ENCODE assay signal across 1 cellular context in the genomic region with DNA sequence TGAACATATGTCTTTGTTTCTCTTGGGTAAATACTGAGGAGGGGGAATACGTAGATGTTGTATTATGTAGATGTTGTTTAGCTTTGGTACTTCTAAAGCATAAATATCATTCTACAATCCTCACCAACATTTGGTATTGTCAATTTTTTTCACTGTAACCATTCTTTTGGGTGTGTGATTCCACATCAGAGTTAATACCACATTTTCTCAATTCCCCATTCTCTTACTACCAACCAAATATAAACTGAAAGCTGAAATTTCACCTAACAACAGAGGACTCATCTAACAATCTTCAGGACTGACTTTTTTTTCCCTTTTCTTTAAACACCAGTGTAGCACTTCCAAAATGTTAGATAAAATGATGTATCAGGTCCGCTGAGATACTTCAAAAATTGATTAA.
TF ChIP-seq lines count a peak whose summit lies in the region.

No MANE protein-coding gene starts in this region.

TF ChIP-seq in GM12878, 131 proteins besides CTCF, POLR2A, EP300 and RAD21 (continued from another document and continues in another):
- TF ChIP-seq SRF (IDR thresholded peaks at IDR 0.05; ENCODE audit: low read depth in 2 of 2, low read length in 2 of 2) (no peak), HDAC6 (IDR thresholded peaks at IDR 0.05; ENCODE audit: unreplicated experiment) (no peak), MTA3 (IDR thresholded peaks at IDR 0.05; ENCODE audit: borderline replicate concordance, low read length) (no peak), ZNF24 (IDR thresholded peaks at IDR 0.05) (0 out of 2 replicates have a peak, but pooled peaks have one; percentile 18), RCOR1 (conservative IDR thresholded peaks at IDR 0.05; ENCODE audit: low read depth, low read length) (no peak), BACH1 (IDR thresholded peaks at IDR 0.05; ENCODE audit: borderline replicate concordance) (no peak), ZNF622 (IDR thresholded peaks at IDR 0.05) (no peak), MXI1 (IDR thresholded peaks at IDR 0.05; ENCODE audit: low read depth, low read length) (no peak), SMAD5 (IDR thresholded peaks at IDR 0.05; ENCODE audit: low read depth) (no peak), SUZ12 (IDR thresholded peaks at IDR 0.05; ENCODE audit: unreplicated experiment) (no peak), RBBP5 (conservative IDR thresholded peaks at IDR 0.05) (no peak), MEF2A (IDR thresholded peaks at IDR 0.05; ENCODE audit: insufficient read depth, low read depth, low read length) (no peak), MTA2 (IDR thresholded peaks at IDR 0.05; ENCODE audit: low read depth) (peak; percentile 39; the same call in 1 of the 2 replicates), RFX5 (IDR thresholded peaks at IDR 0.05; ENCODE audit: low read depth, low read length) (peak; percentile 90), IKZF2 (IDR thresholded peaks at IDR 0.05) (peak; percentile 34 to 35; a peak in 2 of 4 replicates), CHD2 (IDR thresholded peaks at IDR 0.05; ENCODE audit: borderline replicate concordance, low read depth, low read length) (no peak), MYC (IDR thresholded peaks at IDR 0.05; ENCODE audit: insufficient read depth, insufficient read length, insufficient replicate concordance, low read length, severe bottlenecking) (no peak), SREBF2 (IDR thresholded peaks at IDR 0.05; ENCODE audit: low read length) (no peak), ESRRA (IDR thresholded peaks at IDR 0.05; ENCODE audit: low read length) (no peak), SMARCA5 (IDR thresholded peaks at IDR 0.05) (peak; percentile 68; the same call in 1 of the 2 replicates), BHLHE40 (IDR thresholded peaks at IDR 0.05; ENCODE audit: borderline replicate concordance in 1 of 2, low read depth in 2 of 2, low read length in 1 of 2) (no peak), HCFC1 (IDR thresholded peaks at IDR 0.05; ENCODE audit: low read length) (no peak), SPI1 (IDR thresholded peaks at IDR 0.05; ENCODE audit: borderline replicate concordance, insufficient read depth, low read depth, low read length) (peak; percentile 73), ZNF384 (IDR thresholded peaks at IDR 0.05; ENCODE audit: borderline replicate concordance, low read depth, low read length) (peak; percentile 56; the same call in 1 of the 2 replicates), BMI1 (IDR thresholded peaks at IDR 0.05; ENCODE audit: borderline replicate concordance) (no peak), PML (IDR thresholded peaks at IDR 0.05; ENCODE audit: low read length) (no peak), STAT3 (IDR thresholded peaks at IDR 0.05; ENCODE audit: low read depth, low read length) (no peak), ZNF207 (IDR thresholded peaks at IDR 0.05; ENCODE audit: borderline replicate concordance) (no peak), NR2F1 (conservative IDR thresholded peaks at IDR 0.05) (no peak), SP1 (IDR thresholded peaks at IDR 0.05; ENCODE audit: low read depth, low read length) (no peak)
- TF ChIP-seq, protein P1, sequence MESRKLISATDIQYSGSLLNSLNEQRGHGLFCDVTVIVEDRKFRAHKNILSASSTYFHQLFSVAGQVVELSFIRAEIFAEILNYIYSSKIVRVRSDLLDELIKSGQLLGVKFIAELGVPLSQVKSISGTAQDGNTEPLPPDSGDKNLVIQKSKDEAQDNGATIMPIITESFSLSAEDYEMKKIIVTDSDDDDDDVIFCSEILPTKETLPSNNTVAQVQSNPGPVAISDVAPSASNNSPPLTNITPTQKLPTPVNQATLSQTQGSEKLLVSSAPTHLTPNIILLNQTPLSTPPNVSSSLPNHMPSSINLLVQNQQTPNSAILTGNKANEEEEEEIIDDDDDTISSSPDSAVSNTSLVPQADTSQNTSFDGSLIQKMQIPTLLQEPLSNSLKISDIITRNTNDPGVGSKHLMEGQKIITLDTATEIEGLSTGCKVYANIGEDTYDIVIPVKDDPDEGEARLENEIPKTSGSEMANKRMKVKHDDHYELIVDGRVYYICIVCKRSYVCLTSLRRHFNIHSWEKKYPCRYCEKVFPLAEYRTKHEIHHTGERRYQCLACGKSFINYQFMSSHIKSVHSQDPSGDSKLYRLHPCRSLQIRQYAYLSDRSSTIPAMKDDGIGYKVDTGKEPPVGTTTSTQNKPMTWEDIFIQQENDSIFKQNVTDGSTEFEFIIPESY (IDR thresholded peaks at IDR 0.05), result no peak
- TF ChIP-seq, protein P2, sequence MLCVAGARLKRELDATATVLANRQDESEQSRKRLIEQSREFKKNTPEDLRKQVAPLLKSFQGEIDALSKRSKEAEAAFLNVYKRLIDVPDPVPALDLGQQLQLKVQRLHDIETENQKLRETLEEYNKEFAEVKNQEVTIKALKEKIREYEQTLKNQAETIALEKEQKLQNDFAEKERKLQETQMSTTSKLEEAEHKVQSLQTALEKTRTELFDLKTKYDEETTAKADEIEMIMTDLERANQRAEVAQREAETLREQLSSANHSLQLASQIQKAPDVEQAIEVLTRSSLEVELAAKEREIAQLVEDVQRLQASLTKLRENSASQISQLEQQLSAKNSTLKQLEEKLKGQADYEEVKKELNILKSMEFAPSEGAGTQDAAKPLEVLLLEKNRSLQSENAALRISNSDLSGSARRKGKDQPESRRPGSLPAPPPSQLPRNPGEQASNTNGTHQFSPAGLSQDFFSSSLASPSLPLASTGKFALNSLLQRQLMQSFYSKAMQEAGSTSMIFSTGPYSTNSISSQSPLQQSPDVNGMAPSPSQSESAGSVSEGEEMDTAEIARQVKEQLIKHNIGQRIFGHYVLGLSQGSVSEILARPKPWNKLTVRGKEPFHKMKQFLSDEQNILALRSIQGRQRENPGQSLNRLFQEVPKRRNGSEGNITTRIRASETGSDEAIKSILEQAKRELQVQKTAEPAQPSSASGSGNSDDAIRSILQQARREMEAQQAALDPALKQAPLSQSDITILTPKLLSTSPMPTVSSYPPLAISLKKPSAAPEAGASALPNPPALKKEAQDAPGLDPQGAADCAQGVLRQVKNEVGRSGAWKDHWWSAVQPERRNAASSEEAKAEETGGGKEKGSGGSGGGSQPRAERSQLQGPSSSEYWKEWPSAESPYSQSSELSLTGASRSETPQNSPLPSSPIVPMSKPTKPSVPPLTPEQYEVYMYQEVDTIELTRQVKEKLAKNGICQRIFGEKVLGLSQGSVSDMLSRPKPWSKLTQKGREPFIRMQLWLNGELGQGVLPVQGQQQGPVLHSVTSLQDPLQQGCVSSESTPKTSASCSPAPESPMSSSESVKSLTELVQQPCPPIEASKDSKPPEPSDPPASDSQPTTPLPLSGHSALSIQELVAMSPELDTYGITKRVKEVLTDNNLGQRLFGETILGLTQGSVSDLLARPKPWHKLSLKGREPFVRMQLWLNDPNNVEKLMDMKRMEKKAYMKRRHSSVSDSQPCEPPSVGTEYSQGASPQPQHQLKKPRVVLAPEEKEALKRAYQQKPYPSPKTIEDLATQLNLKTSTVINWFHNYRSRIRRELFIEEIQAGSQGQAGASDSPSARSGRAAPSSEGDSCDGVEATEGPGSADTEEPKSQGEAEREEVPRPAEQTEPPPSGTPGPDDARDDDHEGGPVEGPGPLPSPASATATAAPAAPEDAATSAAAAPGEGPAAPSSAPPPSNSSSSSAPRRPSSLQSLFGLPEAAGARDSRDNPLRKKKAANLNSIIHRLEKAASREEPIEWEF (IDR thresholded peaks at IDR 0.05; ENCODE audit: insufficient replicate concordance, low read depth, low read length), result no peak
- TF ChIP-seq, protein P3, sequence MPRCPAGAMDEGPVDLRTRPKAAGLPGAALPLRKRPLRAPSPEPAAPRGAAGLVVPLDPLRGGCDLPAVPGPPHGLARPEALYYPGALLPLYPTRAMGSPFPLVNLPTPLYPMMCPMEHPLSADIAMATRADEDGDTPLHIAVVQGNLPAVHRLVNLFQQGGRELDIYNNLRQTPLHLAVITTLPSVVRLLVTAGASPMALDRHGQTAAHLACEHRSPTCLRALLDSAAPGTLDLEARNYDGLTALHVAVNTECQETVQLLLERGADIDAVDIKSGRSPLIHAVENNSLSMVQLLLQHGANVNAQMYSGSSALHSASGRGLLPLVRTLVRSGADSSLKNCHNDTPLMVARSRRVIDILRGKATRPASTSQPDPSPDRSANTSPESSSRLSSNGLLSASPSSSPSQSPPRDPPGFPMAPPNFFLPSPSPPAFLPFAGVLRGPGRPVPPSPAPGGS (IDR thresholded peaks at IDR 0.05; ENCODE audit: borderline replicate concordance, insufficient read depth, low read depth, low read length, poor library complexity, severe bottlenecking), result no peak
- TF ChIP-seq, protein P4, sequence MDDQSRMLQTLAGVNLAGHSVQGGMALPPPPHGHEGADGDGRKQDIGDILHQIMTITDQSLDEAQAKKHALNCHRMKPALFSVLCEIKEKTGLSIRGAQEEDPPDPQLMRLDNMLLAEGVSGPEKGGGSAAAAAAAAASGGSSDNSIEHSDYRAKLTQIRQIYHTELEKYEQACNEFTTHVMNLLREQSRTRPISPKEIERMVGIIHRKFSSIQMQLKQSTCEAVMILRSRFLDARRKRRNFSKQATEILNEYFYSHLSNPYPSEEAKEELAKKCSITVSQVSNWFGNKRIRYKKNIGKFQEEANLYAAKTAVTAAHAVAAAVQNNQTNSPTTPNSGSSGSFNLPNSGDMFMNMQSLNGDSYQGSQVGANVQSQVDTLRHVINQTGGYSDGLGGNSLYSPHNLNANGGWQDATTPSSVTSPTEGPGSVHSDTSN (IDR thresholded peaks at IDR 0.05; ENCODE audit: insufficient replicate concordance, low read depth, low read length), result no peak
- TF ChIP-seq, protein P5, sequence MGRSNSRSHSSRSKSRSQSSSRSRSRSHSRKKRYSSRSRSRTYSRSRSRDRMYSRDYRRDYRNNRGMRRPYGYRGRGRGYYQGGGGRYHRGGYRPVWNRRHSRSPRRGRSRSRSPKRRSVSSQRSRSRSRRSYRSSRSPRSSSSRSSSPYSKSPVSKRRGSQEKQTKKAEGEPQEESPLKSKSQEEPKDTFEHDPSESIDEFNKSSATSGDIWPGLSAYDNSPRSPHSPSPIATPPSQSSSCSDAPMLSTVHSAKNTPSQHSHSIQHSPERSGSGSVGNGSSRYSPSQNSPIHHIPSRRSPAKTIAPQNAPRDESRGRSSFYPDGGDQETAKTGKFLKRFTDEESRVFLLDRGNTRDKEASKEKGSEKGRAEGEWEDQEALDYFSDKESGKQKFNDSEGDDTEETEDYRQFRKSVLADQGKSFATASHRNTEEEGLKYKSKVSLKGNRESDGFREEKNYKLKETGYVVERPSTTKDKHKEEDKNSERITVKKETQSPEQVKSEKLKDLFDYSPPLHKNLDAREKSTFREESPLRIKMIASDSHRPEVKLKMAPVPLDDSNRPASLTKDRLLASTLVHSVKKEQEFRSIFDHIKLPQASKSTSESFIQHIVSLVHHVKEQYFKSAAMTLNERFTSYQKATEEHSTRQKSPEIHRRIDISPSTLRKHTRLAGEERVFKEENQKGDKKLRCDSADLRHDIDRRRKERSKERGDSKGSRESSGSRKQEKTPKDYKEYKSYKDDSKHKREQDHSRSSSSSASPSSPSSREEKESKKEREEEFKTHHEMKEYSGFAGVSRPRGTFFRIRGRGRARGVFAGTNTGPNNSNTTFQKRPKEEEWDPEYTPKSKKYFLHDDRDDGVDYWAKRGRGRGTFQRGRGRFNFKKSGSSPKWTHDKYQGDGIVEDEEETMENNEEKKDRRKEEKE (IDR thresholded peaks at IDR 0.05), result no peak
- TF ChIP-seq, protein P6, sequence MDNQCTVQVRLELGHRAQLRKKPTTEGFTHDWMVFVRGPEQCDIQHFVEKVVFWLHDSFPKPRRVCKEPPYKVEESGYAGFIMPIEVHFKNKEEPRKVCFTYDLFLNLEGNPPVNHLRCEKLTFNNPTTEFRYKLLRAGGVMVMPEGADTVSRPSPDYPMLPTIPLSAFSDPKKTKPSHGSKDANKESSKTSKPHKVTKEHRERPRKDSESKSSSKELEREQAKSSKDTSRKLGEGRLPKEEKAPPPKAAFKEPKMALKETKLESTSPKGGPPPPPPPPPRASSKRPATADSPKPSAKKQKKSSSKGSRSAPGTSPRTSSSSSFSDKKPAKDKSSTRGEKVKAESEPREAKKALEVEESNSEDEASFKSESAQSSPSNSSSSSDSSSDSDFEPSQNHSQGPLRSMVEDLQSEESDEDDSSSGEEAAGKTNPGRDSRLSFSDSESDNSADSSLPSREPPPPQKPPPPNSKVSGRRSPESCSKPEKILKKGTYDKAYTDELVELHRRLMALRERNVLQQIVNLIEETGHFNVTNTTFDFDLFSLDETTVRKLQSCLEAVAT (IDR thresholded peaks at IDR 0.05), result no peak
- TF ChIP-seq, protein P7, sequence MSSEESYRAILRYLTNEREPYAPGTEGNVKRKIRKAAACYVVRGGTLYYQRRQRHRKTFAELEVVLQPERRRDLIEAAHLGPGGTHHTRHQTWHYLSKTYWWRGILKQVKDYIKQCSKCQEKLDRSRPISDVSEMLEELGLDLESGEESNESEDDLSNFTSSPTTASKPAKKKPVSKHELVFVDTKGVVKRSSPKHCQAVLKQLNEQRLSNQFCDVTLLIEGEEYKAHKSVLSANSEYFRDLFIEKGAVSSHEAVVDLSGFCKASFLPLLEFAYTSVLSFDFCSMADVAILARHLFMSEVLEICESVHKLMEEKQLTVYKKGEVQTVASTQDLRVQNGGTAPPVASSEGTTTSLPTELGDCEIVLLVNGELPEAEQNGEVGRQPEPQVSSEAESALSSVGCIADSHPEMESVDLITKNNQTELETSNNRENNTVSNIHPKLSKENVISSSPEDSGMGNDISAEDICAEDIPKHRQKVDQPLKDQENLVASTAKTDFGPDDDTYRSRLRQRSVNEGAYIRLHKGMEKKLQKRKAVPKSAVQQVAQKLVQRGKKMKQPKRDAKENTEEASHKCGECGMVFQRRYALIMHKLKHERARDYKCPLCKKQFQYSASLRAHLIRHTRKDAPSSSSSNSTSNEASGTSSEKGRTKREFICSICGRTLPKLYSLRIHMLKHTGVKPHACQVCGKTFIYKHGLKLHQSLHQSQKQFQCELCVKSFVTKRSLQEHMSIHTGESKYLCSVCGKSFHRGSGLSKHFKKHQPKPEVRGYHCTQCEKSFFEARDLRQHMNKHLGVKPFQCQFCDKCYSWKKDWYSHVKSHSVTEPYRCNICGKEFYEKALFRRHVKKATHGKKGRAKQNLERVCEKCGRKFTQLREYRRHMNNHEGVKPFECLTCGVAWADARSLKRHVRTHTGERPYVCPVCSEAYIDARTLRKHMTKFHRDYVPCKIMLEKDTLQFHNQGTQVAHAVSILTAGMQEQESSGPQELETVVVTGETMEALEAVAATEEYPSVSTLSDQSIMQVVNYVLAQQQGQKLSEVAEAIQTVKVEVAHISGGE (CRISPR knock-in tag; IDR thresholded peaks at IDR 0.05), result no peak
- TF ChIP-seq, protein P8, sequence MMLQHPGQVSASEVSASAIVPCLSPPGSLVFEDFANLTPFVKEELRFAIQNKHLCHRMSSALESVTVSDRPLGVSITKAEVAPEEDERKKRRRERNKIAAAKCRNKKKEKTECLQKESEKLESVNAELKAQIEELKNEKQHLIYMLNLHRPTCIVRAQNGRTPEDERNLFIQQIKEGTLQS (IDR thresholded peaks at IDR 0.05; ENCODE audit: borderline replicate concordance, extremely low read depth, low read depth, low read length), result no peak
- TF ChIP-seq, protein P9, sequence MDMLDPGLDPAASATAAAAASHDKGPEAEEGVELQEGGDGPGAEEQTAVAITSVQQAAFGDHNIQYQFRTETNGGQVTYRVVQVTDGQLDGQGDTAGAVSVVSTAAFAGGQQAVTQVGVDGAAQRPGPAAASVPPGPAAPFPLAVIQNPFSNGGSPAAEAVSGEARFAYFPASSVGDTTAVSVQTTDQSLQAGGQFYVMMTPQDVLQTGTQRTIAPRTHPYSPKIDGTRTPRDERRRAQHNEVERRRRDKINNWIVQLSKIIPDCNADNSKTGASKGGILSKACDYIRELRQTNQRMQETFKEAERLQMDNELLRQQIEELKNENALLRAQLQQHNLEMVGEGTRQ (IDR thresholded peaks at IDR 0.05; ENCODE audit: borderline replicate concordance, low read depth, low read length), result no peak
